In genomic region chr12:130519-130918, GRCh38 we compare ENCODE assay signal across 33 cellular contexts.
"Had no signal": no experiment of that assay in that cellular context is flagged by ENCODE, and none has a peak within 500 bp of the region (broad histone marks: within the 10 kb centered on the region; RNA-seq: fewer than 3 reads in every experiment).

No MANE protein-coding gene starts in this region.

- H3K4me2 ChIP-seq: KMS-11 had no signal

- H3K27me3 ChIP-seq: MG63 had no signal

- DNase-seq: Karpas-422, Kasumi-1, KG1, MG63, MM.1S, NCI-H1048, NCI-H1092, NCI-H1092 treated with DMSO at 0.1 percent for 48 hours, NCI-H1105, NCI-H1105 treated with DMSO at 0.1 percent for 48 hours, NCI-H1417 treated with DMSO at 0.1 percent for 48 hours, NCI-H1436, NCI-H1436 treated with DMSO at 0.1 percent for 48 hours, NCI-H146, NCI-H1694, NCI-H1694 treated with DMSO at 0.1 percent for 48 hours, NCI-H187, NCI-H187 treated with DMSO at 0.1 percent for 48 hours, NCI-H1930, NCI-H2029, NCI-H2029 treated with DMSO at 0.1 percent for 48 hours, NCI-H2081, NCI-H2081 treated with DMSO at 0.1 percent for 48 hours, NCI-H2107, NCI-H2171, NCI-H2171 treated with DMSO at 0.1 percent for 48 hours, NCI-H2227 treated with DMSO at 0.1 percent for 48 hours, NCI-H226, NCI-H345, NCI-H446, NCI-H446 treated with DMSO at 0.1 percent for 48 hours, NCI-H510A had no signal

- H3K9ac ChIP-seq: KMS-11 had no signal

- H3K36me3 ChIP-seq: MG63 had no signal

- H3K9me3 ChIP-seq: MG63 had no signal

- H3K4me3 ChIP-seq: MG63 had no signal

- H3K27ac ChIP-seq: KMS-11 had no signal
